8 cellular contexts compared by ENCODE assay signal in genomic region chr14:22766457-22767322, GRCh38. TPM values are rescaled to one million over a fixed set of nuclear protein-coding genes. Genes with fewer than 3 reads are reported as not detected.
DNase-seq lines count a peak whose midpoint lies in the region; ATAC-seq lines count a peak whose summit lies in the region.

Gene OXA1L, plus strand, starts transcription at chr14:22766688. Its CDS starts 14 bp downstream, at chr14:22766702.

- H3K27ac Mint-ChIP-seq in activated T-helper 1 cell treated with anti-CD3 and anti-CD28 coated beads, Interleukin-12 subunit alpha, Interleukin-12 subunit beta, Interleukin-2, Interleukin-4 antibody, amounts not matched to agents 30 ng/mL and 10 ng/mL and 1 ng/mL, durations not matched to agents 14 hours and 24 hours and 36 hours, result peak within 1 kb of the TSS; percentile 96
- peak within 1 kb of the TSS; percentile 87 to 99 (median 97) for H3K27ac Mint-ChIP-seq in naive B cell
- peak within 1 kb of the TSS; percentile 100 for H3K27ac Mint-ChIP-seq in stimulated activated memory B cell treated with anti-CD40 and anti-IgM and Interleukin-4, amounts not matched to agents 10 μg/mL and 1 μg/mL and 100 μg/mL, for 72 hours

- peaks cover 10% of the 10 kb centered on the region for H3K9me3 Mint-ChIP-seq in activated T-helper 1 cell treated with anti-CD3 and anti-CD28 coated beads, Interleukin-12 subunit alpha, Interleukin-12 subunit beta, Interleukin-2, Interleukin-4 antibody, amounts not matched to agents 30 ng/mL and 10 ng/mL and 1 ng/mL, durations not matched to agents 14 hours and 24 hours and 36 hours
- peaks cover 0 to 4% (median 4%) of the 10 kb centered on the region in 7 donors for H3K9me3 Mint-ChIP-seq in naive B cell
- no peaks in the 10 kb centered on the region for H3K9me3 Mint-ChIP-seq in stimulated activated memory B cell treated with anti-CD40 and anti-IgM and Interleukin-4, amounts not matched to agents 10 μg/mL and 1 μg/mL and 100 μg/mL, for 72 hours

- H3K27me3 Mint-ChIP-seq in activated T-helper 1 cell treated with anti-CD3 and anti-CD28 coated beads, Interleukin-12 subunit alpha, Interleukin-12 subunit beta, Interleukin-2, Interleukin-4 antibody, amounts not matched to agents 30 ng/mL and 10 ng/mL and 1 ng/mL, durations not matched to agents 14 hours and 24 hours and 36 hours (ENCODE audit: insufficient read depth), result no peaks in the 10 kb centered on the region
- H3K27me3 Mint-ChIP-seq in naive B cell, result no peaks in the 10 kb centered on the region
- no peaks in the 10 kb centered on the region for H3K27me3 Mint-ChIP-seq in stimulated activated memory B cell treated with anti-CD40 and anti-IgM and Interleukin-4, amounts not matched to agents 10 μg/mL and 1 μg/mL and 100 μg/mL, for 72 hours

- H3K4me1 Mint-ChIP-seq in activated T-helper 1 cell treated with anti-CD3 and anti-CD28 coated beads, Interleukin-12 subunit alpha, Interleukin-12 subunit beta, Interleukin-2, Interleukin-4 antibody, amounts not matched to agents 30 ng/mL and 10 ng/mL and 1 ng/mL, durations not matched to agents 14 hours and 24 hours and 36 hours (ENCODE audit: low read depth), result peaks cover 22% of the 10 kb centered on the region
- H3K4me1 Mint-ChIP-seq in naive B cell, result peaks cover 27 to 46% (median 38%) of the 10 kb centered on the region in 3 donors
- peaks cover 34% of the 10 kb centered on the region for H3K4me1 Mint-ChIP-seq in stimulated activated memory B cell treated with anti-CD40 and anti-IgM and Interleukin-4, amounts not matched to agents 10 μg/mL and 1 μg/mL and 100 μg/mL, for 72 hours

- peak within 1 kb of the TSS; percentile 94 for H3K4me3 Mint-ChIP-seq in activated T-helper 1 cell treated with anti-CD3 and anti-CD28 coated beads, Interleukin-12 subunit alpha, Interleukin-12 subunit beta, Interleukin-2, Interleukin-4 antibody, amounts not matched to agents 30 ng/mL and 10 ng/mL and 1 ng/mL, durations not matched to agents 14 hours and 24 hours and 36 hours
- H3K4me3 Mint-ChIP-seq in naive B cell, result peak within 1 kb of the TSS; percentile 89 to 97 (median 96)
- H3K4me3 Mint-ChIP-seq in stimulated activated memory B cell treated with anti-CD40 and anti-IgM and Interleukin-4, amounts not matched to agents 10 μg/mL and 1 μg/mL and 100 μg/mL, for 72 hours, result peak within 1 kb of the TSS; percentile 95

- peak; percentile 79 for ATAC-seq in GM21737 (IDR thresholded peaks at IDR 0.05; ENCODE audit: unreplicated experiment)
- ATAC-seq in naive B cell (ENCODE audit: low read depth in 2 of 2), result peak; percentile 93 to 95
- ATAC-seq in stimulated activated memory B cell treated with anti-CD40 and anti-IgM and Interleukin-4, amounts not matched to agents 10 μg/mL and 1 μg/mL and 100 μg/mL, for 72 hours, result peak; percentile 92

- DNase-seq in DMS53 (lab: John Stamatoyannopoulos, UW), result peak; percentile 96
- DNase-seq in Kasumi-1 (lab: John Stamatoyannopoulos, UW), result peak; percentile 97
- DNase-seq in RPMI7951 (ENCODE audit: low read depth), result peak; percentile 95
- peak; percentile 94 for DNase-seq in activated T-helper 1 cell treated with anti-CD3 and anti-CD28 coated beads, Interleukin-12 subunit alpha, Interleukin-12 subunit beta, Interleukin-2, Interleukin-4 antibody, amounts not matched to agents 30 ng/mL and 10 ng/mL and 1 ng/mL, durations not matched to agents 14 hours and 24 hours and 36 hours (ENCODE audit: low spot score)
- DNase-seq in fibroblast of gingiva (ENCODE audit: low read depth), result peak; percentile 96
- peak; percentile 95 for DNase-seq in naive B cell

- intact Hi-C loops in activated T-helper 1 cell treated with anti-CD3 and anti-CD28 coated beads, Interleukin-12 subunit alpha, Interleukin-12 subunit beta, Interleukin-2, Interleukin-4 antibody, amounts not matched to agents 30 ng/mL and 10 ng/mL and 1 ng/mL, durations not matched to agents 14 hours and 24 hours and 36 hours (cut with micrococcal nuclease), result loop anchor here (1.0 to 10.0 kb wide), 12 partner anchors 29 to 1256 kb away; partner anchors contain the start of genes ACIN1, C14orf119, DAD1 and LRP10

- peaks cover 48% of the 10 kb centered on the region for H3K36me3 Mint-ChIP-seq in activated T-helper 1 cell treated with anti-CD3 and anti-CD28 coated beads, Interleukin-12 subunit alpha, Interleukin-12 subunit beta, Interleukin-2, Interleukin-4 antibody, amounts not matched to agents 30 ng/mL and 10 ng/mL and 1 ng/mL, durations not matched to agents 14 hours and 24 hours and 36 hours (ENCODE audit: low read depth)
- peaks cover 25 to 36% of the 10 kb centered on the region in 2 donors for H3K36me3 Mint-ChIP-seq in naive B cell
- peaks cover 53% of the 10 kb centered on the region for H3K36me3 Mint-ChIP-seq in stimulated activated memory B cell treated with anti-CD40 and anti-IgM and Interleukin-4, amounts not matched to agents 10 μg/mL and 1 μg/mL and 100 μg/mL, for 72 hours

RNA-seq across cellular contexts. Expression of gene OXA1L, which starts in this region (rescaled TPM):
- total RNA-seq in RPMI7951 (2014; rRNA removed; shearing (Covaris generic)), result 82.8 and 106 TPM in 2 replicates
- total RNA-seq in activated T-helper 1 cell treated with anti-CD3 and anti-CD28 coated beads, Interleukin-12 subunit alpha, Interleukin-12 subunit beta, Interleukin-2, Interleukin-4 antibody, amounts not matched to agents 30 ng/mL and 10 ng/mL and 1 ng/mL, durations not matched to agents 14 hours and 24 hours and 36 hours, result 125 and 127 TPM in 2 replicates
- 10 to 100 TPM; 56.9 to 83.5 (median 74.4) TPM for polyA plus RNA-seq in naive B cell (ENCODE audit: low read depth in 6 of 6)

Comparison
In these comparisons a context has a peak if more than half of its experiments do, and no peak if none do; other contexts are left out.
1. Peak in every context shown above with its lines: DNase-seq and ATAC-seq.